ENCODE assay signal across 19 cellular contexts in the genomic region with DNA sequence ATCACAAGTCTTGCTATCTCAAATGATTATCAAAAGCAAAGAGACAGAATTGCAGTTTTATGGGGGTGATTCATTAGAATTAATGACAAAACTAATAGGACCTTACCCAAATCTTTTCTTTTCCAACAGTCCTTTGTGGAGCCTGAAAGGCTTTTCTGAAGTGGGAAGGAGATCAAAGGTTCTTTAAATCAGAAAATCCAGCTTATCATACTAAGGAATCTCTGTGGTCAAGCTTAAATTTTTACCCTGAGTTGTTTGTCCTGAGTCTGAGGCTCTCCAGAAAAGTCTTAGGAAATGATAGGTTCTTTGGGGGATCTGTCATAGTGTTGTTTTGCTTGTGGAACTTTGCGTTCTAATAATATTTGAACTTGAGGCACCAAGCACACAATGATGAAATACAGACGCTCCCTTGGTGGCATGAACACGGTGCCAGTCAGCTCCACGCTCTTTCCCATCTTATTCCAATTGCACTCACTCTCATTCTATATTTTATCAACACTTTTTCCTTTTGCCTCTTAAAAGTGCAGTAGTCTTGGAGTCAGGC. TPM values are rescaled to one million over a fixed set of nuclear protein-coding genes. Genes with fewer than 3 reads are reported as not detected.
A peak's percentile ranks its signal among the peaks of the same experiment; 100 is the strongest.
DNase-seq lines count a peak whose midpoint lies in the region; ATAC-seq, FAIRE-seq and TF ChIP-seq lines count a peak whose summit lies in the region.
"Had no signal": no experiment of that assay in that cellular context is flagged by ENCODE, and none has a peak within 500 bp of the region (broad histone marks: within the 10 kb centered on the region; RNA-seq: fewer than 3 reads in every experiment).

No MANE protein-coding gene starts in this region.

- in situ Hi-C loops in astrocyte of the cerebellum (cut with HindIII; ENCODE audit: low sequenced_read_pairs), result loop anchor here (5.0 kb wide), 1 partner anchor 33 kb away; no protein-coding TSS in a partner anchor

- no peaks in the 10 kb centered on the region for H3F3A ChIP-seq in GM23338 (replicated peaks; ENCODE audit: low read depth)

- no peak for TF ChIP-seq EP300 in sigmoid colon (IDR thresholded peaks at IDR 0.05)

- intact Hi-C loops in sigmoid colon (cut with DNase I), result loop anchor here (5.0 kb wide), 1 partner anchor 63 kb away; no protein-coding TSS in a partner anchor
- intact Hi-C loops in upper lobe of right lung (cut with DNase I), result no loop called here
- intact Hi-C loops in heart left ventricle (cut with DNase I), result no loop called here

- H3K4me1 ChIP-seq in GM23338 (ENCODE audit: insufficient read depth) (peaks cover 22% of the 10 kb centered on the region), sigmoid colon (peaks cover 0 to 72% (median 9%) of the 10 kb centered on the region in 4 donors), upper lobe of right lung (no peaks in the 10 kb centered on the region), heart left ventricle (no peaks in the 10 kb centered on the region)

- FAIRE-seq in HTR-8/SVneo (lab: Jason Lieb, UNC), result no peak
- FAIRE-seq: D721Med, GM12892, K562 had no signal

- no peaks in the 10 kb centered on the region for H3K36me3 Mint-ChIP-seq in GM23338 (ENCODE audit: low read depth)

- H3K27ac Mint-ChIP-seq in GM23338, result no peak overlapping the region; the same call in 1 of the 2 replicates
- H3K27ac Mint-ChIP-seq: CD4-positive, alpha-beta T cell had no signal

- H3K27me3 ChIP-seq in GM23338 (ENCODE audit: insufficient read depth) (no peaks in the 10 kb centered on the region), sigmoid colon (no peaks in the 10 kb centered on the region), upper lobe of right lung (no peaks in the 10 kb centered on the region), heart left ventricle (no peaks in the 10 kb centered on the region)

- H3K4me3 Mint-ChIP-seq in GM23338, result no peak overlapping the region
- H3K4me3 Mint-ChIP-seq: CD4-positive, alpha-beta T cell had no signal

- no peaks in the 10 kb centered on the region for H4K20me1 ChIP-seq in GM23338 (replicated peaks; ENCODE audit: insufficient read depth)

- no peaks in the 10 kb centered on the region for H3K36me3 ChIP-seq in GM23338 (ENCODE audit: insufficient read depth)
- no peaks in the 10 kb centered on the region for H3K36me3 ChIP-seq in sigmoid colon
- no peaks in the 10 kb centered on the region for H3K36me3 ChIP-seq in upper lobe of right lung
- H3K36me3 ChIP-seq in heart left ventricle, result no peaks in the 10 kb centered on the region

- ATAC-seq in GM23338 (no peak), upper lobe of right lung (no peak), heart left ventricle (no peak), GM18858 (IDR thresholded peaks at IDR 0.05; ENCODE audit: unreplicated experiment) (no peak)
- ATAC-seq: K562 had no signal

- no peaks in the 10 kb centered on the region for H3K79me2 ChIP-seq in GM23338 (replicated peaks; ENCODE audit: insufficient read depth)

- DNase-seq in GM23338 (ENCODE audit: low spot score) (no peak), astrocyte of the cerebellum (ENCODE audit: low read depth) (peak; percentile 12), fibroblast of villous mesenchyme (ENCODE audit: low read depth) (peak; percentile 60), sigmoid colon (no peak), upper lobe of right lung (no peak), heart left ventricle (no peak), HTR-8/SVneo (ENCODE audit: insufficient read length, low spot score) (no peak)
- DNase-seq: CD4-positive, alpha-beta T cell; DMS79 treated with DMSO at 0.1 percent for 48 hours; GDM1; GOT3; NCI-H1048; NCI-H345; NCI-H526 treated with DMSO at 0.1 percent for 48 hours; OCI-M1 had no signal

- TF ChIP-seq POLR2A in sigmoid colon (IDR thresholded peaks at IDR 0.05) (no peak), heart left ventricle (IDR thresholded peaks at IDR 0.05) (no peak)

- WGBS in sigmoid colon, 2 donors, result 85 to 89% methylated on average over 4 of the region's 4 CpGs
- 71 to 85% (median 81%) methylated on average over 4 of the region's 4 CpGs for WGBS in heart left ventricle, 4 donors

- H3K9me3 ChIP-seq in sigmoid colon, result no peaks in the 10 kb centered on the region
- H3K9me3 ChIP-seq in upper lobe of right lung, result no peaks in the 10 kb centered on the region
- H3K9me3 ChIP-seq in heart left ventricle, result no peaks in the 10 kb centered on the region

- no peaks in the 10 kb centered on the region for H3K9me3 Mint-ChIP-seq in GM23338
- H3K9me3 Mint-ChIP-seq: CD4-positive, alpha-beta T cell had no signal

- H3K4me2 ChIP-seq in GM23338, result no peak overlapping the region

- H3K27ac ChIP-seq in GM23338 (ENCODE audit: low read depth) (no peak overlapping the region), sigmoid colon (peak overlapping the region in 3 of 4 donors; percentile 46 to 64 (median 46)), upper lobe of right lung (no peak overlapping the region), heart left ventricle (no peak overlapping the region)

- no peaks in the 10 kb centered on the region for H3K9me2 ChIP-seq in GM23338 (ENCODE audit: insufficient read depth)

- peaks cover 30% of the 10 kb centered on the region for H3K4me1 Mint-ChIP-seq in GM23338

- H3K4me3 ChIP-seq in GM23338 (no peak overlapping the region), astrocyte of the cerebellum (ENCODE audit: low read depth, low read length) (no peak overlapping the region), fibroblast of villous mesenchyme (ENCODE audit: low read depth, low read length) (no peak overlapping the region), sigmoid colon (no peak overlapping the region), upper lobe of right lung (no peak overlapping the region), heart left ventricle (no peak overlapping the region)
- H3K4me3 ChIP-seq: K562 had no signal

- TF ChIP-seq CTCF in GM23338 (conservative IDR thresholded peaks at IDR 0.05; ENCODE audit: low read depth in 2 of 2), result no peak
- no peak for TF ChIP-seq CTCF in astrocyte of the cerebellum (IDR thresholded peaks at IDR 0.05; ENCODE audit: low read depth, low read length, missing control alignments)
- TF ChIP-seq CTCF in fibroblast of villous mesenchyme (IDR thresholded peaks at IDR 0.05; ENCODE audit: insufficient read depth, low read depth, low read length), result no peak
- TF ChIP-seq CTCF in sigmoid colon (IDR thresholded peaks at IDR 0.05), result no peak
- TF ChIP-seq CTCF in upper lobe of right lung (IDR thresholded peaks at IDR 0.05), result no peak
- no peak for TF ChIP-seq CTCF in heart left ventricle (IDR thresholded peaks at IDR 0.05)

- peak overlapping the region; percentile 26; the same call in 1 of the 2 replicates for H2AFZ ChIP-seq in GM23338

- H3K27me3 Mint-ChIP-seq in GM23338 (ENCODE audit: insufficient read depth, low read depth, poor library complexity), result peaks cover 2% of the 10 kb centered on the region
- H3K27me3 Mint-ChIP-seq: CD4-positive, alpha-beta T cell had no signal

TF ChIP-seq in GM23338, 12 proteins besides CTCF, POLR2A, EP300 and RAD21 (continues in another document):
- TF ChIP-seq EZH2 (IDR thresholded peaks at IDR 0.05; ENCODE audit: low read depth, unreplicated experiment) (no peak), STAT1 (IDR thresholded peaks at IDR 0.05; ENCODE audit: unreplicated experiment) (no peak), EZH2phosphoT487 (IDR thresholded peaks at IDR 0.05; ENCODE audit: unreplicated experiment) (no peak), CREB1 (CRISPR knock-in tag; IDR thresholded peaks at IDR 0.05; ENCODE audit: low read depth) (no peak), JUNB (IDR thresholded peaks at IDR 0.05; ENCODE audit: unreplicated experiment) (no peak), ZNF331 (CRISPR knock-in tag; IDR thresholded peaks at IDR 0.05; ENCODE audit: low read depth) (no peak), NANOG (IDR thresholded peaks at IDR 0.05; ENCODE audit: borderline replicate concordance) (no peak)

RNA-seq across cellular contexts. Expression of gene COL24A1, which starts 38.0 kb away (rescaled TPM):
- total RNA-seq in GM23338 (2014; rRNA removed; shearing (Covaris generic)), result 1.3 and 2.1 TPM in 2 replicates
- 1.1 and 1.2 TPM in 2 replicates for polyA plus RNA-seq in GM23338 (2016; fragmentation: Nextera tagmentation; extraction: Ambion mirVana)
- total RNA-seq in fibroblast of villous mesenchyme, result 2.3 and 3.9 TPM in 2 replicates
- total RNA-seq in sigmoid colon, result 1 to 10 TPM; 5.8 to 8.6 (median 7.8) TPM
- polyA plus RNA-seq in sigmoid colon, result 1 to 10 TPM in 1 of 3 donors, under 1 TPM in 1, not detected in 1; under 0.01 to 1.5 TPM
- total RNA-seq in upper lobe of right lung, result 1.6 TPM
- 1 to 10 TPM in 3 of 9 donors, under 1 TPM in 6; 0.16 to 2.8 (median 0.47) TPM for total RNA-seq in heart left ventricle
- under 1 TPM; 0.07 to 0.23 TPM for polyA plus RNA-seq in heart left ventricle

Comparison
In these comparisons a context has a peak if more than half of its experiments do, and no peak if none do; other contexts are left out.
1. DNase-seq: peak in astrocyte of the cerebellum (single experiment) and fibroblast of villous mesenchyme (single experiment); none in GM23338 (single experiment), sigmoid colon (single experiment), upper lobe of right lung (single experiment), heart left ventricle (0 of 5) and HTR-8/SVneo (single experiment).
2. H3K27ac ChIP-seq: peak in sigmoid colon (3 of 4); none in GM23338 (single experiment), upper lobe of right lung (single experiment) and heart left ventricle (0 of 12).